In the genomic region with DNA sequence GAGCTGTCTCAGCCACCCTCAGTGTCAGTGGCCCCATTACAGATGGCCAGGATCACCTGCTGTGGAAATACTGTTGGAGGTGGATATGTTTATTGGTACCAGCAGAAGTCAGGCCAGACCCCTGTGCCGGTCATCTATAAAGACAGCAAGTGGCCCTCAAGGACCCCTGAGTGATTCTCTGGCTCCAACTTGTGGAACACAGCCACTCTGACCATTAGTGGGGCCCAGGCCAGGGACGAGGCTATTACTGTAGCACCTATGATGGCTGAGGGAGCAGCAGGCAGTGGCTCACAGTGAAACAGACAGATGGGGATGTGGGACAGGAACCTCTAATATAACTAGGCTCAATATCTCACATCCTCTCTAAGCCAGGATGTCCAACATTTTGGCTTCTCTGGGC, we compare ENCODE assay signal across 1 cellular context.
A peak's percentile ranks its signal among the peaks of the same experiment; 100 is the strongest.
TF ChIP-seq lines count a peak whose summit lies in the region.

No MANE protein-coding gene starts in this region.

TF ChIP-seq in K562, 482 proteins besides CTCF, POLR2A, EP300 and RAD21:
- TF ChIP-seq EWSR1 (IDR thresholded peaks at IDR 0.05; ENCODE audit: borderline replicate concordance, low read depth, partially characterized antibody): no peak
- TF ChIP-seq, protein P1, sequence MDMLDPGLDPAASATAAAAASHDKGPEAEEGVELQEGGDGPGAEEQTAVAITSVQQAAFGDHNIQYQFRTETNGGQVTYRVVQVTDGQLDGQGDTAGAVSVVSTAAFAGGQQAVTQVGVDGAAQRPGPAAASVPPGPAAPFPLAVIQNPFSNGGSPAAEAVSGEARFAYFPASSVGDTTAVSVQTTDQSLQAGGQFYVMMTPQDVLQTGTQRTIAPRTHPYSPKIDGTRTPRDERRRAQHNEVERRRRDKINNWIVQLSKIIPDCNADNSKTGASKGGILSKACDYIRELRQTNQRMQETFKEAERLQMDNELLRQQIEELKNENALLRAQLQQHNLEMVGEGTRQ (CRISPR knock-in tag; IDR thresholded peaks at IDR 0.05): peak; percentile 18; the same call in 1 of the 2 replicates
TF ChIP-seq in K562: peak in this region for 1.
